Comparison of ENCODE assay signal across 17 cellular contexts in the genomic region with DNA sequence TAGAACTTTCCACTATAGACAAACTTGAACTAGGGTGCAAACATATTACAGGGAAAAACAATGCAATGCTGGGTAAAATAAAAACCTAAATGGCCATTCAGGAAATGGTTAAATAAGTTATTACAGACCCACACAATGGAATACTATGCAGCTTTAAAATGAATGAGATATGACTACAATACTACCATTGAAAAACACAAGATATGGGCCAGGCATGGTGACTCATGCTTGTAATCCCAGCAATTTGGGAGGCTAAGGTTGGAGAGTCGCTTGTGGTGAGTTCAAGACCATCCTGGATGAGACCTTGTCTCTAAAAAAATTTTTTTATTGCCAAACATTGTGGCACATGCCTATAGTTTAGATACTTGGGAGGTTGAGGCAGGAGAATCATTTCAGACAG.
"Had no signal": no experiment of that assay in that cellular context is flagged by ENCODE, and none has a peak within 500 bp of the region (broad histone marks: within the 10 kb centered on the region; RNA-seq: fewer than 3 reads in every experiment).

No MANE protein-coding gene starts in this region.

- H3K27me3 Mint-ChIP-seq: activated naive CD4-positive, alpha-beta T cell treated with anti-CD3 and anti-CD28 coated beads, Interleukin-2, amount 10 ng/mL, durations not matched to agents 7 days and 5 days; memory B cell had no signal

- H3K27ac Mint-ChIP-seq: activated naive CD4-positive, alpha-beta T cell treated with anti-CD3 and anti-CD28 coated beads, Interleukin-2, amount 10 ng/mL, durations not matched to agents 7 days and 5 days; natural killer cell; T-helper 1 cell treated with Interleukin-12 subunit alpha and Interleukin-12 subunit beta and Interleukin-4 antibody, amounts not matched to agents 30 μg/mL and 1 μg/mL, for 36 hours had no signal

- H3K27ac ChIP-seq: ascending aorta, coronary artery, tibial nerve had no signal

- H3K36me3 Mint-ChIP-seq: natural killer cell had no signal

- H3K36me3 ChIP-seq: ascending aorta, tibial nerve had no signal

- H3K9me3 Mint-ChIP-seq: activated naive CD4-positive, alpha-beta T cell treated with anti-CD3 and anti-CD28 coated beads, Interleukin-2, amount 10 ng/mL, durations not matched to agents 7 days and 5 days; memory B cell; natural killer cell; T-helper 1 cell treated with Interleukin-12 subunit alpha and Interleukin-12 subunit beta and Interleukin-4 antibody, amounts not matched to agents 30 μg/mL and 1 μg/mL, for 36 hours had no signal

- FAIRE-seq: urothelium cell line had no signal

- H3K4me1 ChIP-seq: ascending aorta, tibial nerve had no signal

- H3K4me3 ChIP-seq: ascending aorta, coronary artery, tibial nerve had no signal

- H3K27me3 ChIP-seq: ascending aorta, tibial nerve had no signal

- DNase-seq: activated CD4-positive, CD25-positive, alpha-beta regulatory T cell treated with anti-CD3 and anti-CD28 coated beads, Interleukin-2, amount 50 U/mL, for 72 hours; activated CD8-positive, alpha-beta memory T cell treated with anti-CD3 and anti-CD28 coated beads for 24 hours; activated CD8-positive, alpha-beta memory T cell treated with anti-CD3 and anti-CD28 coated beads, Interleukin-2, amount 50 U/mL, for 48 hours; activated effector memory CD4-positive, alpha-beta T cell treated with Interleukin-2 at 50 U/mL for 16 hours; activated naive CD4-positive, alpha-beta T cell treated with anti-CD3 and anti-CD28 coated beads, Interleukin-2, amount 10 ng/mL, durations not matched to agents 7 days and 5 days; activated T-cell treated with anti-CD3 and anti-CD28 coated beads, Interleukin-2, amount 50 U/mL, for 48 hours; erythroblast; natural killer cell; retina; stimulated activated CD8-positive, alpha-beta memory T cell treated with anti-CD3 and anti-CD28 coated beads, Interleukin-4, amount 100 ng/mL, for 48 hours; stimulated activated naive CD4-positive, alpha-beta T cell had no signal

- H3K4me3 Mint-ChIP-seq: activated naive CD4-positive, alpha-beta T cell treated with anti-CD3 and anti-CD28 coated beads, Interleukin-2, amount 10 ng/mL, durations not matched to agents 7 days and 5 days; memory B cell; natural killer cell; T-helper 1 cell treated with Interleukin-12 subunit alpha and Interleukin-12 subunit beta and Interleukin-4 antibody, amounts not matched to agents 30 μg/mL and 1 μg/mL, for 36 hours had no signal

- H3K9me3 ChIP-seq: ascending aorta, tibial nerve had no signal

- ATAC-seq: natural killer cell had no signal
